Comparison of ENCODE assay signal across 8 cellular contexts in the genomic region with DNA sequence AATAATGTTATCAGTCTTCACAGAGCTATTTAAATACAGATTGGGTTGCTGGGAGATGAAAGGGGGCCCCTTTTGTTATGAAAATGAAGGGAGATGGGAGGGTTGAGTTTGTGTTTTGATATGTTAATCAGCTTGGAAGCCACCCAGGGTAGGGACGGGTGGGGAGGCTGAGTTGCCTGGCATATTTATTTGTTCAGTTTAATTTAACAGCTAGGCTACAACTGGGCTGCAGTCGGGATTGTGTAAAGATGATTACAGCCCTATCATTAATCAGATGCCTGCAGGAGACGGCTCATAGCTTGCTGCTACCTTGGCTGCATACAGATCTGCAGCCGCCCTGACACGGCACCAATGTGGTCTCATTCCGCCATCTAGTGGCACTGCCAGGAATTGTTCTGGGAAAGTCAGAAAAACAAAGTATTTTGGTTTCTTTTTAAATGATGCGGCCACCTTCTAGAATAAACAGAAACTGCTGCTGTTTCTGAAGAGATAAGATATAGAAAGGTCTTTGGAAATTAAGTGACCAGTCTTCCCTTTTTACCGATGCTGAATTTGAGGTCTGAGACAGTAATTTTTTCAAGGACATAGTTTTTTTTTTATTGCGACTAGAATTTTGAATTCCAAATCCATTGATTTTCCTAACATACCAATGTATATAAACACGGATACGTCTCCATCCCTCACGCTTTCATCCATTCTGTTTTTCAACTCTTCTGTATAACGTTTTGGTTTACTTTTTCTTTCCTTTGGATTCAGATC.
DNase-seq lines count a peak whose midpoint lies in the region; ATAC-seq, FAIRE-seq and TF ChIP-seq lines count a peak whose summit lies in the region.

No MANE protein-coding gene starts in this region.

- TF ChIP-seq CTCF in prostate gland (IDR thresholded peaks at IDR 0.05) = peak; percentile 82 to 85 (median 84)
- peak; percentile 83 to 97 (median 87) for TF ChIP-seq CTCF in uterus (IDR thresholded peaks at IDR 0.05)

- H3K36me3 ChIP-seq in adipocyte (ENCODE audit: control insufficient read depth, insufficient read depth, low read length, severe bottlenecking) (no peaks in the 10 kb centered on the region), prostate gland (no peaks in the 10 kb centered on the region), uterus (no peaks in the 10 kb centered on the region)

- H3K27me3 ChIP-seq in adipocyte (replicated peaks; ENCODE audit: control insufficient read depth, insufficient read depth, low read length) (peaks cover 43% of the 10 kb centered on the region), prostate gland (replicated peaks; ENCODE audit: insufficient read depth) (no peaks in the 10 kb centered on the region), uterus (no peaks in the 10 kb centered on the region)

- WGBS in prostate gland = 3% methylated on average over 13 of the region's 13 CpGs

- no peak for FAIRE-seq in HTR-8/SVneo (lab: Jason Lieb, UNC)

- H3K9me3 ChIP-seq in adipocyte (ENCODE audit: control insufficient read depth, low read length) (no peaks in the 10 kb centered on the region), prostate gland (no peaks in the 10 kb centered on the region), uterus (no peaks in the 10 kb centered on the region)

- DNase-seq in D341Med (ENCODE audit: low spot score) = peak; percentile 88
- DNase-seq in HTR-8/SVneo (ENCODE audit: insufficient read length, low spot score) = peak; percentile 68
- peak; percentile 78 for DNase-seq in adipocyte (ENCODE audit: low read depth)
- peak; percentile 55 for DNase-seq in left ventricle myocardium superior
- DNase-seq in prostate gland (ENCODE audit: low spot score) = peak; percentile 42
- peak; percentile 61 to 66 for DNase-seq in uterus

- peak; percentile 96 for ATAC-seq in SK-N-SH treated with all-trans-retinoic acid at 6 μM for 48 hours
- ATAC-seq in left ventricle myocardium superior = peak; percentile 67
- ATAC-seq in HG02798 (IDR thresholded peaks at IDR 0.05; ENCODE audit: poor library complexity, unreplicated experiment) = no peak

- intact Hi-C loops in left ventricle myocardium superior (cut with micrococcal nuclease) (no loop called here), prostate gland (cut with DNase I) (loop anchor here (5.0 kb wide), 1 partner anchor 969 kb away; no protein-coding TSS in a partner anchor), uterus (cut with DNase I; ENCODE audit: low total_unique reads) (no loop called here)

- peak overlapping the region; percentile 63 for H3K4me3 ChIP-seq in adipocyte (ENCODE audit: low read length)
- no peak overlapping the region for H3K4me3 ChIP-seq in prostate gland
- H3K4me3 ChIP-seq in uterus = no peak overlapping the region

- H3K27ac ChIP-seq in prostate gland (no peak overlapping the region), uterus (no peak overlapping the region)

- TF ChIP-seq POLR2A in prostate gland (IDR thresholded peaks at IDR 0.05) (no peak), uterus (IDR thresholded peaks at IDR 0.05) (no peak)

- H3K4me1 ChIP-seq in adipocyte (ENCODE audit: control insufficient read depth, insufficient read depth, low read length) (no peaks in the 10 kb centered on the region), prostate gland (replicated peaks) (no peaks in the 10 kb centered on the region), uterus (no peaks in the 10 kb centered on the region)

- no peak overlapping the region for H3K9ac ChIP-seq in adipocyte (ENCODE audit: low read length)

TF ChIP-seq in SK-N-SH treated with all-trans-retinoic acid at 6 μM for 48 hours, 23 proteins besides CTCF, POLR2A, EP300 and RAD21:
- TF ChIP-seq ZFP30 (CRISPR knock-in tag; IDR thresholded peaks at IDR 0.05) (no peak), ESRRG (CRISPR knock-in tag; IDR thresholded peaks at IDR 0.05) (no peak), OSR1 (CRISPR knock-in tag; IDR thresholded peaks at IDR 0.05) (no peak), GLIS3 (CRISPR knock-in tag; IDR thresholded peaks at IDR 0.05) (no peak), TCF4 (CRISPR knock-in tag; IDR thresholded peaks at IDR 0.05; ENCODE audit: borderline replicate concordance) (no peak), BACH2 (CRISPR knock-in tag; IDR thresholded peaks at IDR 0.05; ENCODE audit: borderline replicate concordance) (no peak), ARNTL (CRISPR knock-in tag; IDR thresholded peaks at IDR 0.05; ENCODE audit: borderline replicate concordance, low read depth) (no peak), ZFP3 (CRISPR knock-in tag; IDR thresholded peaks at IDR 0.05) (no peak), PPARA (CRISPR knock-in tag; IDR thresholded peaks at IDR 0.05; ENCODE audit: borderline replicate concordance) (no peak), ZNF565 (CRISPR knock-in tag; conservative IDR thresholded peaks at IDR 0.05; ENCODE audit: low read depth) (no peak), POU6F1 (CRISPR knock-in tag; IDR thresholded peaks at IDR 0.05; ENCODE audit: borderline replicate concordance, low read depth) (no peak), TOX (CRISPR knock-in tag; IDR thresholded peaks at IDR 0.05; ENCODE audit: borderline replicate concordance) (no peak), CSDC2 (CRISPR knock-in tag; IDR thresholded peaks at IDR 0.05) (no peak), ZNF70 (CRISPR knock-in tag; IDR thresholded peaks at IDR 0.05) (no peak), SNAI2 (CRISPR knock-in tag; IDR thresholded peaks at IDR 0.05) (no peak)
- TF ChIP-seq, protein P1, sequence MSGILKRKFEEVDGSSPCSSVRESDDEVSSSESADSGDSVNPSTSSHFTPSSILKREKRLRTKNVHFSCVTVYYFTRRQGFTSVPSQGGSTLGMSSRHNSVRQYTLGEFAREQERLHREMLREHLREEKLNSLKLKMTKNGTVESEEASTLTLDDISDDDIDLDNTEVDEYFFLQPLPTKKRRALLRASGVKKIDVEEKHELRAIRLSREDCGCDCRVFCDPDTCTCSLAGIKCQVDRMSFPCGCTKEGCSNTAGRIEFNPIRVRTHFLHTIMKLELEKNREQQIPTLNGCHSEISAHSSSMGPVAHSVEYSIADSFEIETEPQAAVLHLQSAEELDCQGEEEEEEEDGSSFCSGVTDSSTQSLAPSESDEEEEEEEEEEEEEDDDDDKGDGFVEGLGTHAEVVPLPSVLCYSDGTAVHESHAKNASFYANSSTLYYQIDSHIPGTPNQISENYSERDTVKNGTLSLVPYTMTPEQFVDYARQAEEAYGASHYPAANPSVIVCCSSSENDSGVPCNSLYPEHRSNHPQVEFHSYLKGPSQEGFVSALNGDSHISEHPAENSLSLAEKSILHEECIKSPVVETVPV (CRISPR knock-in tag; IDR thresholded peaks at IDR 0.05) = no peak
- TF ChIP-seq, protein P2, sequence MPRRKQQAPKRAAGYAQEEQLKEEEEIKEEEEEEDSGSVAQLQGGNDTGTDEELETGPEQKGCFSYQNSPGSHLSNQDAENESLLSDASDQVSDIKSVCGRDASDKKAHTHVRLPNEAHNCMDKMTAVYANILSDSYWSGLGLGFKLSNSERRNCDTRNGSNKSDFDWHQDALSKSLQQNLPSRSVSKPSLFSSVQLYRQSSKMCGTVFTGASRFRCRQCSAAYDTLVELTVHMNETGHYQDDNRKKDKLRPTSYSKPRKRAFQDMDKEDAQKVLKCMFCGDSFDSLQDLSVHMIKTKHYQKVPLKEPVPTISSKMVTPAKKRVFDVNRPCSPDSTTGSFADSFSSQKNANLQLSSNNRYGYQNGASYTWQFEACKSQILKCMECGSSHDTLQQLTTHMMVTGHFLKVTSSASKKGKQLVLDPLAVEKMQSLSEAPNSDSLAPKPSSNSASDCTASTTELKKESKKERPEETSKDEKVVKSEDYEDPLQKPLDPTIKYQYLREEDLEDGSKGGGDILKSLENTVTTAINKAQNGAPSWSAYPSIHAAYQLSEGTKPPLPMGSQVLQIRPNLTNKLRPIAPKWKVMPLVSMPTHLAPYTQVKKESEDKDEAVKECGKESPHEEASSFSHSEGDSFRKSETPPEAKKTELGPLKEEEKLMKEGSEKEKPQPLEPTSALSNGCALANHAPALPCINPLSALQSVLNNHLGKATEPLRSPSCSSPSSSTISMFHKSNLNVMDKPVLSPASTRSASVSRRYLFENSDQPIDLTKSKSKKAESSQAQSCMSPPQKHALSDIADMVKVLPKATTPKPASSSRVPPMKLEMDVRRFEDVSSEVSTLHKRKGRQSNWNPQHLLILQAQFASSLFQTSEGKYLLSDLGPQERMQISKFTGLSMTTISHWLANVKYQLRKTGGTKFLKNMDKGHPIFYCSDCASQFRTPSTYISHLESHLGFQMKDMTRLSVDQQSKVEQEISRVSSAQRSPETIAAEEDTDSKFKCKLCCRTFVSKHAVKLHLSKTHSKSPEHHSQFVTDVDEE (CRISPR knock-in tag; IDR thresholded peaks at IDR 0.05) = no peak
- TF ChIP-seq, protein P3, sequence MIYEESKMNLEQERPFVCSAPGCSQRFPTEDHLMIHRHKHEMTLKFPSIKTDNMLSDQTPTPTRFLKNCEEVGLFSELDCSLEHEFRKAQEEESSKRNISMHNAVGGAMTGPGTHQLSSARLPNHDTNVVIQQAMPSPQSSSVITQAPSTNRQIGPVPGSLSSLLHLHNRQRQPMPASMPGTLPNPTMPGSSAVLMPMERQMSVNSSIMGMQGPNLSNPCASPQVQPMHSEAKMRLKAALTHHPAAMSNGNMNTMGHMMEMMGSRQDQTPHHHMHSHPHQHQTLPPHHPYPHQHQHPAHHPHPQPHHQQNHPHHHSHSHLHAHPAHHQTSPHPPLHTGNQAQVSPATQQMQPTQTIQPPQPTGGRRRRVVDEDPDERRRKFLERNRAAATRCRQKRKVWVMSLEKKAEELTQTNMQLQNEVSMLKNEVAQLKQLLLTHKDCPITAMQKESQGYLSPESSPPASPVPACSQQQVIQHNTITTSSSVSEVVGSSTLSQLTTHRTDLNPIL (CRISPR knock-in tag; IDR thresholded peaks at IDR 0.05; ENCODE audit: low read depth) = no peak
